8 cellular contexts compared by ENCODE assay signal in genomic region chr18:2223859-2224258, GRCh38.
DNase-seq lines count a peak whose midpoint lies in the region; ATAC-seq and TF ChIP-seq lines count a peak whose summit lies in the region.

No MANE protein-coding gene starts in this region.

- TF ChIP-seq CTCF in foreskin fibroblast (IDR thresholded peaks at IDR 0.05; ENCODE audit: low read depth, low read length), result peak; percentile 47
- TF ChIP-seq CTCF in GM20000 (IDR thresholded peaks at IDR 0.05; ENCODE audit: extremely low read depth, missing control alignments), result no peak

- H3K4me3 ChIP-seq in foreskin fibroblast (ENCODE audit: low read depth in 1 of 2, low read length in 2 of 2), result peak overlapping the region in 1 of 2 donors; percentile 10

- DNase-seq in activated CD4-positive, alpha-beta T cell treated with anti-CD3 and anti-CD28 coated beads for 48 hours, result peak; percentile 4
- no peak for DNase-seq in activated CD4-positive, alpha-beta T cell treated with anti-CD3 and anti-CD28 coated beads, Interleukin-2, amount 50 U/mL, for 48 hours
- DNase-seq in SHP77 (lab: John Stamatoyannopoulos, UW) (peak; percentile 19 to 24), foreskin fibroblast (peak in 1 of 2 donors; percentile 46), sciatic nerve (ENCODE audit: low spot score) (no peak), GM20000 (ENCODE audit: low spot score) (no peak)

- intact Hi-C loops in sciatic nerve (cut with DNase I), result no loop called here

- ATAC-seq in sciatic nerve, result peak; percentile 70
- no peak for ATAC-seq in HG03565 (IDR thresholded peaks at IDR 0.05; ENCODE audit: unreplicated experiment)
- no peak for ATAC-seq in HG02798 (IDR thresholded peaks at IDR 0.05; ENCODE audit: poor library complexity, unreplicated experiment)

Comparison
In these comparisons a context has a peak if more than half of its experiments do, and no peak if none do; other contexts are left out.
1. DNase-seq: peak in activated CD4-positive, alpha-beta T cell treated with anti-CD3 and anti-CD28 coated beads for 48 hours (single experiment) and SHP77 (2 of 2); none in activated CD4-positive, alpha-beta T cell treated with anti-CD3 and anti-CD28 coated beads, Interleukin-2, amount 50 U/mL, for 48 hours (0 of 2), sciatic nerve (single experiment) and GM20000 (single experiment).